ENCODE assay signal across 20 cellular contexts in the genomic region with DNA sequence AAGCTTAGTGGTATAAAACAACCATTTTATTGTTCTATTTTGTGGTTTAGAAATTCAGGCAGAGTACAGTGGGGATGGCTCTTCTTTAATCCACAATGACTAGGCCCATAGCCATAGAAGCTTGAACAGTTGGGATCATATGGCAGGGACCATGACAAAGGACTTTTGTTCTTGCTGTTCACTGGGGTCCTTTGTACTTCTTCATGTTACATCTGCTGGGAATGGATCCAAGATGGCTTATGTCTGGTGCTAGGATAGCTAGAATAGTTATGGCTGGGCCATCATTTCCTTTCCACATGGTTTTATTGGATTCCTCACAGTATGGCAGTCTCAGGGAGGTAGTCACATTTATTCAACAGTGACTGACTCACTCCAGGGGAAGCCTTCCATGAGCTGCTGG.
DNase-seq lines count a peak whose midpoint lies in the region; ATAC-seq, FAIRE-seq and TF ChIP-seq lines count a peak whose summit lies in the region.
"Had no signal": no experiment of that assay in that cellular context is flagged by ENCODE, and none has a peak within 500 bp of the region (broad histone marks: within the 10 kb centered on the region; RNA-seq: fewer than 3 reads in every experiment).

No MANE protein-coding gene starts in this region.

- RAD21 ChIA-PET in HCT116 (lab: Charles Lee; ENCODE audit: low non-redundant PET in 1 of 2, low total read pairs in 2 of 2, uncharacterized antibody in 2 of 2, unreplicated experiment in 2 of 2), result no interaction called here

- POLR2A ChIA-PET in HCT116 (lab: Charles Lee), result no interaction called here

- no peak overlapping the region for H3K27ac ChIP-seq in HCT116 (ENCODE audit: low read depth, low read length)
- peak overlapping the region; percentile 89 for H3K27ac ChIP-seq in angular gyrus (ENCODE audit: low read depth, low read length)
- H3K27ac ChIP-seq: BLaER1, body of pancreas, lower lobe of right lung, parathyroid adenoma had no signal

- CTCF ChIA-PET in HCT116 (lab: Charles Lee), result no interaction called here

- H3K4me1 ChIP-seq in HCT116 (ENCODE audit: control insufficient read depth in 1 of 2, insufficient read depth in 2 of 2, low read length in 2 of 2), result no peaks in the 10 kb centered on the region
- H3K4me1 ChIP-seq: BLaER1, body of pancreas, lower lobe of right lung, parathyroid adenoma had no signal

- H3K36me3 ChIP-seq in HCT116 (ENCODE audit: control insufficient read depth in 1 of 2, insufficient read depth in 2 of 2, low read length in 2 of 2), result no peaks in the 10 kb centered on the region
- H3K36me3 ChIP-seq: BLaER1, lower lobe of right lung had no signal

- no peak overlapping the region for H2AFZ ChIP-seq in HCT116 (ENCODE audit: low read depth, low read length, poor library complexity, severe bottlenecking)
- H2AFZ ChIP-seq: parathyroid adenoma had no signal

- no peak for TF ChIP-seq RAD21 in HCT116 (IDR thresholded peaks at IDR 0.05; ENCODE audit: low read depth)

- ATAC-seq in HCT116, result no peak
- ATAC-seq in HG03442 (IDR thresholded peaks at IDR 0.05; ENCODE audit: unreplicated experiment), result no peak
- ATAC-seq: body of pancreas; lower lobe of right lung; naive thymus-derived CD8-positive, alpha-beta T cell had no signal

- peak; percentile 12 for DNase-seq in HCT116 (ENCODE audit: low read depth, low spot score)
- DNase-seq in inferior parietal cortex (ENCODE audit: extremely low spot score), result peak; percentile 82
- peak; percentile 2 for DNase-seq in urothelium cell line (ENCODE audit: low spot score)
- no peak for DNase-seq in NCI-H524 (lab: John Stamatoyannopoulos, UW)
- DNase-seq in GM19238 (ENCODE audit: insufficient read length, low spot score), result no peak
- DNase-seq: activated CD4-positive, alpha-beta T cell treated with anti-CD3 and anti-CD28 coated beads, Interleukin-2, amount 50 U/mL, for 48 hours; activated T-cell treated with anti-CD3 and anti-CD28 coated beads, Interleukin-2, amount 50 U/mL, for 24 hours; body of pancreas; erythroblast; immature natural killer cell; lower lobe of right lung; MM.1S; naive thymus-derived CD8-positive, alpha-beta T cell; NCI-H446 treated with DMSO at 0.1 percent for 48 hours; stimulated activated CD4-positive, alpha-beta T cell treated with anti-CD3 and anti-CD28 coated beads, Interleukin-4, amount 100 ng/mL, for 1 hour had no signal

- no peak for TF ChIP-seq POLR2A in HCT116 (IDR thresholded peaks at IDR 0.05; ENCODE audit: borderline replicate concordance, extremely low read depth, insufficient read depth, insufficient read length)

- no peak overlapping the region for H3K4me2 ChIP-seq in HCT116 (ENCODE audit: low read length)
- H3K4me2 ChIP-seq: BLaER1 had no signal

- H3K9me3 ChIP-seq in HCT116 (ENCODE audit: control insufficient read depth in 1 of 2, insufficient read depth in 1 of 2, low read depth in 1 of 2, low read length in 2 of 2), result no peaks in the 10 kb centered on the region
- H3K9me3 ChIP-seq: BLaER1, body of pancreas, lower lobe of right lung had no signal

- no peaks in the 10 kb centered on the region for H3K27me3 ChIP-seq in HCT116 (ENCODE audit: insufficient read depth, low read length)
- H3K27me3 ChIP-seq: BLaER1, body of pancreas had no signal

- intact Hi-C loops in HCT116 (cut with micrococcal nuclease), result no loop called here

- no peaks in the 10 kb centered on the region for H3K9me2 ChIP-seq in HCT116 (ENCODE audit: insufficient read depth)

- H4K20me1 ChIP-seq in HCT116 (ENCODE audit: insufficient read depth), result no peaks in the 10 kb centered on the region
- H4K20me1 ChIP-seq: BLaER1 had no signal

- BruUV-seq in HCT116 (replicated peaks; lab: Mats Ljungman, UMichigan), result no TSS peak

- no peak overlapping the region for H3K4me3 ChIP-seq in HCT116 (replicated peaks in 1 of 2; ENCODE audit: low read depth in 1 of 2, low read length in 2 of 2)
- H3K4me3 ChIP-seq: BLaER1, body of pancreas, lower lobe of right lung had no signal

- H3K79me2 ChIP-seq in HCT116 (ENCODE audit: insufficient read depth, low read length), result no peaks in the 10 kb centered on the region
- H3K79me2 ChIP-seq: parathyroid adenoma had no signal

- no peak overlapping the region for H3K9ac ChIP-seq in HCT116 (ENCODE audit: low read length)
- H3K9ac ChIP-seq: BLaER1, parathyroid adenoma had no signal

- FAIRE-seq in urothelium cell line (lab: Jason Lieb, UNC), result no peak
- FAIRE-seq: GM12892 had no signal

- no peak for TF ChIP-seq CTCF in HCT116 (IDR thresholded peaks at IDR 0.05 in 2 of 3, conservative IDR thresholded peaks at IDR 0.05 in 1 of 3; ENCODE audit: borderline replicate concordance in 1 of 3, insufficient read depth in 1 of 3, low read depth in 2 of 3, low read length in 2 of 3)

TF ChIP-seq in HCT116, 20 proteins besides CTCF, POLR2A, EP300 and RAD21:
- TF ChIP-seq, protein P1, sequence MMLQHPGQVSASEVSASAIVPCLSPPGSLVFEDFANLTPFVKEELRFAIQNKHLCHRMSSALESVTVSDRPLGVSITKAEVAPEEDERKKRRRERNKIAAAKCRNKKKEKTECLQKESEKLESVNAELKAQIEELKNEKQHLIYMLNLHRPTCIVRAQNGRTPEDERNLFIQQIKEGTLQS (IDR thresholded peaks at IDR 0.05), result no peak
- no peak for TF ChIP-seq JUND (IDR thresholded peaks at IDR 0.05)
- no peak for TF ChIP-seq SIN3A (IDR thresholded peaks at IDR 0.05; ENCODE audit: low read depth)
- no peak for TF ChIP-seq CBX3 (IDR thresholded peaks at IDR 0.05; ENCODE audit: low read depth)
TF ChIP-seq in HCT116: peak in this region for 0.

Comparison
In these comparisons a context has a peak if more than half of its experiments do, and no peak if none do; other contexts are left out.
1. DNase-seq: peak in HCT116 (single experiment), inferior parietal cortex (single experiment) and urothelium cell line (single experiment); none in NCI-H524 (0 of 2) and GM19238 (single experiment).